In genomic region chr16:17301184-17301583, GRCh38 we compare ENCODE assay signal across 12 cellular contexts.
A peak's percentile ranks its signal among the peaks of the same experiment; 100 is the strongest.
DNase-seq lines count a peak whose midpoint lies in the region; ATAC-seq, FAIRE-seq and TF ChIP-seq lines count a peak whose summit lies in the region.
"Had no signal": no experiment of that assay in that cellular context is flagged by ENCODE, and none has a peak within 500 bp of the region (broad histone marks: within the 10 kb centered on the region; RNA-seq: fewer than 3 reads in every experiment).

No MANE protein-coding gene starts in this region.

- peak overlapping the region; percentile 29 to 30 for H3K4me3 Mint-ChIP-seq in stimulated activated naive B cell treated with anti-CD40 and anti-IgM and Interleukin-4, amounts not matched to agents 10 μg/mL and 1 μg/mL and 100 μg/mL, for 72 hours

- H3K79me2 ChIP-seq in DOHH2 (ENCODE audit: control insufficient read depth, low read length) (peaks cover 21% of the 10 kb centered on the region), Karpas-422 (ENCODE audit: low read length) (no peaks in the 10 kb centered on the region), GM12878 (ENCODE audit: control insufficient read depth, insufficient read depth, low read length) (no peaks in the 10 kb centered on the region)

- intact Hi-C loops in GM12878 (cut with micrococcal nuclease; ENCODE audit: unreplicated experiment): loop anchor here (2.0 to 10.0 kb wide), 6 partner anchors 40 to 274 kb away; no protein-coding TSS in a partner anchor

- SMC1A ChIA-PET in GM12878 (lab: Charles Lee; ENCODE audit: uncharacterized antibody, unreplicated experiment): interaction anchor here (0.5 to 12.6 kb wide), 37 partner anchors 9 to 1498 kb away, joined by 3 to 241 read pairs (median 5); no protein-coding TSS in a partner anchor

- TF ChIP-seq RAD21 in GM12878 (IDR thresholded peaks at IDR 0.05; ENCODE audit: insufficient read depth, low read depth, low read length): no peak

- no peak for FAIRE-seq in GM12878 (lab: Jason Lieb, UNC)

- peak overlapping the region; percentile 95 for H3K27ac Mint-ChIP-seq in stimulated activated naive B cell treated with anti-CD40 and anti-IgM and Interleukin-4, amounts not matched to agents 10 μg/mL and 1 μg/mL and 100 μg/mL, for 72 hours

- no peak for TF ChIP-seq EP300 in GM12878 (IDR thresholded peaks at IDR 0.05; ENCODE audit: borderline replicate concordance in 1 of 2, control insufficient read depth in 1 of 2, low read depth in 2 of 2, low read length in 2 of 2)

- H2AFZ ChIP-seq in Karpas-422 (ENCODE audit: low read length) (no peak overlapping the region), GM12878 (ENCODE audit: control insufficient read depth, low read depth, low read length) (no peak overlapping the region)

- no peak for TF ChIP-seq CTCF in DOHH2 (IDR thresholded peaks at IDR 0.05; ENCODE audit: low read depth, low read length, poor library complexity, severe bottlenecking)
- no peak for TF ChIP-seq CTCF in GM12878 (IDR thresholded peaks at IDR 0.05 in 2 of 3, conservative IDR thresholded peaks at IDR 0.05 in 1 of 3; ENCODE audit: control insufficient read depth in 2 of 3, extremely low read depth in 1 of 3, insufficient read depth in 1 of 3, low read depth in 3 of 3, low read length in 3 of 3)

- H3K9me3 ChIP-seq in DOHH2 (ENCODE audit: control insufficient read depth, insufficient read depth, low read length) (no peaks in the 10 kb centered on the region), Karpas-422 (ENCODE audit: low read length) (no peaks in the 10 kb centered on the region), GM12878 (replicated peaks; ENCODE audit: control insufficient read depth, insufficient read depth, low read length) (no peaks in the 10 kb centered on the region)
- H3K9me3 ChIP-seq: BE2C had no signal

- H3K4me1 ChIP-seq in DOHH2 (ENCODE audit: control insufficient read depth, low read length) (peaks cover 70% of the 10 kb centered on the region), Karpas-422 (ENCODE audit: low read length) (peaks cover 65% of the 10 kb centered on the region), GM12878 (ENCODE audit: control insufficient read depth, insufficient read depth, low read length) (peaks cover 43% of the 10 kb centered on the region)

- peak; percentile 4 for ATAC-seq in GM12878
- no peak for ATAC-seq in stimulated activated naive B cell treated with anti-CD40 and anti-IgM and Interleukin-4, amounts not matched to agents 10 μg/mL and 1 μg/mL and 100 μg/mL, for 72 hours (replicated peaks)
- ATAC-seq: HCT116 had no signal

- peak overlapping the region; percentile 32 for H3K9ac ChIP-seq in Karpas-422 (ENCODE audit: low read length)
- no peak overlapping the region for H3K9ac ChIP-seq in GM12878 (ENCODE audit: control insufficient read depth, insufficient read depth, low read length)

- H3K36me3 ChIP-seq in DOHH2 (ENCODE audit: control insufficient read depth, low read length) (peaks cover 8% of the 10 kb centered on the region), Karpas-422 (ENCODE audit: insufficient read depth, low read length) (no peaks in the 10 kb centered on the region), GM12878 (ENCODE audit: control insufficient read depth in 2 of 2, insufficient read depth in 2 of 2, low read length in 1 of 2) (no peaks in the 10 kb centered on the region)
- H3K36me3 ChIP-seq: BE2C had no signal

- H3K4me2 ChIP-seq in DOHH2 (ENCODE audit: low read length) (peak overlapping the region; percentile 63), Karpas-422 (ENCODE audit: low read depth, low read length, poor library complexity, severe bottlenecking) (peak overlapping the region; percentile 67), GM12878 (ENCODE audit: control insufficient read depth, insufficient read depth) (peak overlapping the region; percentile 73)

- POLR2A ChIA-PET in GM12878 (lab: Charles Lee): interaction anchor here (0.5 to 4.8 kb wide), 13 partner anchors 8 to 115 kb away, joined by 3 to 32 read pairs (median 5); no protein-coding TSS in a partner anchor

- peaks cover 0 to 2% of the 10 kb centered on the region in 2 donors for H3K9me3 Mint-ChIP-seq in stimulated activated naive B cell treated with anti-CD40 and anti-IgM and Interleukin-4, amounts not matched to agents 10 μg/mL and 1 μg/mL and 100 μg/mL, for 72 hours

- in situ Hi-C loops in GM12878 (cut with MboI): loop anchor here (5.0 kb wide), 1 partner anchor 166 kb away; no protein-coding TSS in a partner anchor

- CTCF ChIA-PET in GM12878 (lab: Yijun Ruan, JAX): interaction anchor here (0.6 to 8.2 kb wide), 20 partner anchors 9 to 440 kb away, joined by 3 to 85 read pairs (median 6); no protein-coding TSS in a partner anchor

- no peaks in the 10 kb centered on the region for H3K27me3 ChIP-seq in DOHH2 (ENCODE audit: control insufficient read depth, low read length)
- H3K27me3 ChIP-seq in Karpas-422 (ENCODE audit: low read length): no peaks in the 10 kb centered on the region
- H3K27me3 ChIP-seq in GM12878 (replicated peaks in 1 of 2; ENCODE audit: control insufficient read depth in 2 of 2, insufficient read depth in 2 of 2, low read length in 1 of 2): no peaks in the 10 kb centered on the region
- H3K27me3 ChIP-seq: BE2C had no signal

- peaks cover 22% of the 10 kb centered on the region for H3F3A ChIP-seq in DOHH2 (ENCODE audit: control insufficient read depth, insufficient read depth)

- no peaks in the 10 kb centered on the region for H3K27me3 Mint-ChIP-seq in stimulated activated naive B cell treated with anti-CD40 and anti-IgM and Interleukin-4, amounts not matched to agents 10 μg/mL and 1 μg/mL and 100 μg/mL, for 72 hours

- RAD21 ChIA-PET in GM12878 (lab: Charles Lee; ENCODE audit: unreplicated experiment): interaction anchor here (0.8 to 8.9 kb wide), 35 partner anchors 9 to 440 kb away, joined by 3 to 109 read pairs (median 5); no protein-coding TSS in a partner anchor

- peak overlapping the region; percentile 54 for H3K4me3 ChIP-seq in DOHH2 (ENCODE audit: low read length)
- H3K4me3 ChIP-seq in Karpas-422 (ENCODE audit: low read length): peak overlapping the region; percentile 23; the same call in 1 of the 2 replicates
- H3K4me3 ChIP-seq in GM12878: no peak overlapping the region

- no TSS peak for BruUV-seq in GM12878 (replicated peaks; lab: Mats Ljungman, UMichigan)

- DNase-seq in Karpas-422 (no peak), GM12878 (ENCODE audit: low read depth, low spot score) (no peak), cortex of kidney (lab: John Stamatoyannopoulos, UW) (no peak), NCI-H146 treated with DMSO at 0.1 percent for 48 hours (lab: John Stamatoyannopoulos, UW; ENCODE audit: unreplicated experiment) (no peak)
- DNase-seq in stimulated activated naive B cell treated with anti-CD40 and anti-IgM and Interleukin-4, amounts not matched to agents 10 μg/mL and 1 μg/mL and 100 μg/mL, for 72 hours: no peak
- DNase-seq in central memory CD4-positive, alpha-beta T cell: no peak
- DNase-seq: BE2C, DMS153, NCI-H1930, NCI-H2171 had no signal

- H3K36me3 Mint-ChIP-seq in stimulated activated naive B cell treated with anti-CD40 and anti-IgM and Interleukin-4, amounts not matched to agents 10 μg/mL and 1 μg/mL and 100 μg/mL, for 72 hours: peaks cover 12 to 27% of the 10 kb centered on the region in 2 donors

- H3K4me1 Mint-ChIP-seq in stimulated activated naive B cell treated with anti-CD40 and anti-IgM and Interleukin-4, amounts not matched to agents 10 μg/mL and 1 μg/mL and 100 μg/mL, for 72 hours: peaks cover 50 to 84% of the 10 kb centered on the region in 2 donors

- H4K20me1 ChIP-seq in DOHH2 (ENCODE audit: control insufficient read depth, insufficient read depth, low read depth, low read length): no peaks in the 10 kb centered on the region
- peaks cover 6% of the 10 kb centered on the region; the same call in 1 of the 2 replicates for H4K20me1 ChIP-seq in Karpas-422 (ENCODE audit: insufficient read depth, low read depth, low read length)
- no peaks in the 10 kb centered on the region for H4K20me1 ChIP-seq in GM12878 (ENCODE audit: control insufficient read depth, insufficient read depth)

- no peak for TF ChIP-seq POLR2A in GM12878 (IDR thresholded peaks at IDR 0.05; ENCODE audit: low read depth, low read length)

- WGBS in GM12878 (ENCODE audit: insufficient coverage, insufficient replicate concordance, low lambda C conversion rate, missing lambda C conversion rate): 14% methylated on average over 4 of the region's 4 CpGs

- peak overlapping the region; percentile 97 for H3K27ac ChIP-seq in DOHH2 (ENCODE audit: low read depth, low read length)
- H3K27ac ChIP-seq in Karpas-422 (ENCODE audit: low read length): peak overlapping the region; percentile 93
- peak overlapping the region; percentile 42 for H3K27ac ChIP-seq in GM12878 (ENCODE audit: control insufficient read depth, insufficient read depth)

- H3K9me2 ChIP-seq in DOHH2 (replicated peaks; ENCODE audit: control insufficient read depth, low read length) (no peaks in the 10 kb centered on the region), Karpas-422 (replicated peaks; ENCODE audit: insufficient read depth, low read length) (no peaks in the 10 kb centered on the region)

TF ChIP-seq in GM12878, 131 proteins besides CTCF, POLR2A, EP300 and RAD21:
- TF ChIP-seq SMARCA5 (IDR thresholded peaks at IDR 0.05) (0 out of 2 replicates have a peak, but pooled peaks have one; percentile 7), KLF5 (IDR thresholded peaks at IDR 0.05; ENCODE audit: partially characterized antibody) (no peak), PAX8 (IDR thresholded peaks at IDR 0.05) (0 out of 2 replicates have a peak, but pooled peaks have one; percentile 32)

Comparison
In these comparisons a context has a peak if more than half of its experiments do, and no peak if none do; other contexts are left out.
1. H3K27ac ChIP-seq: peak in every context shown above with its lines; median percentile 97 in DOHH2; 93 in Karpas-422; 42 in GM12878.